ENCODE assay signal across 8 cellular contexts in the genomic region with DNA sequence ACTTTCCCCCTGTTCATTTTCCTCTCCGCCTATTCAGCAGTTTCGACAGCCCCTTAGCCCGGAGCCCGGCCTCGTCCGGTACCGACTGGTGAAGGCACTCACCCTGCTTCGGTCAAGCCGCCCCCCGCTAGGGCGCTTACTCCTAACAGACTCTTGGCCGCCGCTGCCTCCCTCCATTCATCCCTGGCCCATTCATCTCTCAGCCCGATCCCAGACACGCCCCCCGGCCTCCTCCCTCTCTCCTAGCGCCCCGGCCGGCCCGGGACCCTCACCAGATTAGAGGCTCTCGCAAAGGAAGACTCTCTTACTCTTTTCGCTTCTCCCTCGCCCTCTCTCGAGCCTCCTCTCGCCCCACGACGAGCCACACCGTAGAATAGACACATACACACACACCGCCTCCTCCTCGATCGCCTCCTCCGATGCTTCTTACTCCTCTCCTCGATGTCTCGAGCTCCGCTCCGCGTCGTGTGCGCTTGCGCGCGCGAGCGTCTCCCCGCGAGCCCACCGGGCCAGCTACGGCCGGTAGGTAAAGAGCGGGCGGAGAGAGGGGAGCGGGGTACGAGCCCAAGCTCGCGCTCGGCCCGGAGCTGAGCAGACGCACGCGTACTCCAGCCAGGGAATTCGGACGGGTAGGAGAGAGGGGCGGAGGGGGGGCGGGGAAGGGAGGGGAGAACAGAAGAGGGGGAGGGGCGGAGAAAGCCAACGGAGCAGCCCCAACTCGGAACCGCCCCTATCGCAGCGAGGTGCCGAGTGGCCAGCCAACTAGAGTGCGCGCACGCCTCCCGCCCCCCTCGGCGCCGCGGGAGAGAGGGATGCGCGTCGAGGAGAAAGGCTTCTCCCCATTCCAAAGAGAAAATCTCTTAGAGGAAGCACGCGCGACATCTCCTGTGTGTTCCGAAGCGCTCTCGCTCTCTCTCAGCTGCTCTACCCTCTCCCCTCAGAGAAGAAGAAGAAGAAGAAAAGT. TPM values are rescaled to one million over a fixed set of nuclear protein-coding genes. Genes with fewer than 3 reads are reported as not detected.
DNase-seq lines count a peak whose midpoint lies in the region; ATAC-seq, FAIRE-seq and TF ChIP-seq lines count a peak whose summit lies in the region.

A gene (minus strand): TSS at position 633 of the 964 bp plus-strand sequence.

- no peak within 1 kb of the TSS for H3K27ac ChIP-seq in HepG2 (ENCODE audit: extremely low read length, insufficient read depth, low read length)

- no peak for FAIRE-seq in HepG2 (lab: Jason Lieb, UNC)

- no peaks in the 10 kb centered on the region for H4K20me1 ChIP-seq in HepG2 (ENCODE audit: insufficient read depth, low read length)

- DNase-seq in ELF-1 (ENCODE audit: low read depth, low spot score) = peak; percentile 97
- DNase-seq in NCI-H2171 treated with DMSO at 0.1 percent for 48 hours (lab: John Stamatoyannopoulos, UW) = peak; percentile 82
- DNase-seq in activated CD4-positive, alpha-beta memory T cell treated with anti-CD3 and anti-CD28 coated beads, Interleukin-2, amount 10 ng/mL, durations not matched to agents 7 days and 5 days = peak; percentile 16
- DNase-seq in effector CD8-positive, alpha-beta T cell (lab: John Stamatoyannopoulos, UW) = peak; percentile 4
- peak; percentile 0 for DNase-seq in HepG2 (ENCODE audit: low spot score)
- peak; percentile 10 to 21 for DNase-seq in stimulated activated CD4-positive, alpha-beta T cell treated with anti-CD3 and anti-CD28 coated beads, Interleukin-15, amount 100 ng/mL, for 48 hours (ENCODE audit: low read depth in 2 of 2)

- no peak for TF ChIP-seq POLR2A in HepG2 (IDR thresholded peaks at IDR 0.05; ENCODE audit: insufficient read depth in 1 of 2, low read depth in 2 of 2, low read length in 2 of 2)

- H3K4me3 ChIP-seq in HepG2 (replicated peaks in 1 of 3; ENCODE audit: insufficient read depth in 1 of 3, low read depth in 2 of 3, low read length in 3 of 3) = peak within 1 kb of the TSS; percentile 34 to 63 (median 54)

- no peak for TF ChIP-seq RAD21 in HepG2 (CRISPR knock-in tag; IDR thresholded peaks at IDR 0.05)

- H3K27ac Mint-ChIP-seq in activated CD4-positive, alpha-beta memory T cell treated with anti-CD3 and anti-CD28 coated beads, Interleukin-2, amount 10 ng/mL, durations not matched to agents 7 days and 5 days = no peak within 1 kb of the TSS

- BruUV-seq in HepG2 (replicated peaks; lab: Mats Ljungman, UMichigan) = no TSS peak

- TF ChIP-seq EP300 in HepG2 (IDR thresholded peaks at IDR 0.05; ENCODE audit: low read depth in 2 of 2, low read length in 2 of 2) = no peak
- TF ChIP-seq EP300 in HepG2 (CRISPR knock-in tag; IDR thresholded peaks at IDR 0.05; ENCODE audit: borderline replicate concordance) = no peak

- H3K4me2 ChIP-seq in HepG2 (ENCODE audit: low read depth, low read length) = peak within 1 kb of the TSS; percentile 77

- no peaks in the 10 kb centered on the region for H3K79me2 ChIP-seq in HepG2 (ENCODE audit: insufficient read depth, low read length)

- H2AFZ ChIP-seq in HepG2 (ENCODE audit: low read length) = no peak within 1 kb of the TSS

- H3K4me3 Mint-ChIP-seq in activated CD4-positive, alpha-beta memory T cell treated with anti-CD3 and anti-CD28 coated beads, Interleukin-2, amount 10 ng/mL, durations not matched to agents 7 days and 5 days = peak within 1 kb of the TSS; percentile 61

- H3K9me3 ChIP-seq in HepG2 (ENCODE audit: low read length) = no peaks in the 10 kb centered on the region

- H3K9ac ChIP-seq in HepG2 (ENCODE audit: insufficient read depth, low read depth, low read length) = no peak within 1 kb of the TSS

- no peaks in the 10 kb centered on the region for H3K36me3 Mint-ChIP-seq in activated CD4-positive, alpha-beta memory T cell treated with anti-CD3 and anti-CD28 coated beads, Interleukin-2, amount 10 ng/mL, durations not matched to agents 7 days and 5 days (ENCODE audit: low read depth)

- H3K4me1 Mint-ChIP-seq in activated CD4-positive, alpha-beta memory T cell treated with anti-CD3 and anti-CD28 coated beads, Interleukin-2, amount 10 ng/mL, durations not matched to agents 7 days and 5 days = peaks cover 19% of the 10 kb centered on the region

- CTCF ChIA-PET in activated CD4-positive, alpha-beta memory T cell treated with anti-CD3 and anti-CD28 coated beads, Interleukin-2, amount 10 ng/mL, durations not matched to agents 7 days and 5 days (lab: Charles Lee) = no interaction called here
- CTCF ChIA-PET in HepG2 (lab: Yijun Ruan, JAX; ENCODE audit: low intra/inter-chr PET ratio, low total read pairs) = no interaction called here

- 2% methylated on average over 29 of the region's 88 CpGs for WGBS in HepG2 (ENCODE audit: low lambda C conversion rate)

- ATAC-seq in HepG2 (peak; percentile 91), HG03095 (IDR thresholded peaks at IDR 0.05; ENCODE audit: unreplicated experiment) (no peak), HG02759 (IDR thresholded peaks at IDR 0.05; ENCODE audit: unreplicated experiment) (no peak)

- no peaks in the 10 kb centered on the region for H3K9me3 Mint-ChIP-seq in activated CD4-positive, alpha-beta memory T cell treated with anti-CD3 and anti-CD28 coated beads, Interleukin-2, amount 10 ng/mL, durations not matched to agents 7 days and 5 days

- peaks cover 43% of the 10 kb centered on the region for H3K27me3 Mint-ChIP-seq in activated CD4-positive, alpha-beta memory T cell treated with anti-CD3 and anti-CD28 coated beads, Interleukin-2, amount 10 ng/mL, durations not matched to agents 7 days and 5 days

- H3K4me1 ChIP-seq in HepG2 (ENCODE audit: insufficient read depth, low read length) = 0 out of 2 replicates have a peak, but pooled peaks cover 6% of the 10 kb centered on the region

- intact Hi-C loops in HepG2 (cut with micrococcal nuclease; ENCODE audit: unreplicated experiment) = no loop called here

- TF ChIP-seq CTCF in HepG2 (CRISPR knock-in tag; IDR thresholded peaks at IDR 0.05) = no peak

- POLR2A ChIA-PET in activated CD4-positive, alpha-beta memory T cell treated with anti-CD3 and anti-CD28 coated beads, Interleukin-2, amount 10 ng/mL, durations not matched to agents 7 days and 5 days (lab: Charles Lee) = no interaction called here
- POLR2A ChIA-PET in HepG2 (lab: Yijun Ruan, JAX) = no interaction called here

- in situ Hi-C loops in HepG2 (cut with HindIII; ENCODE audit: extremely low pct_ligation_motif_present, low pct_unique_long_range_greater_than_20kb) = no loop called here

- H3K36me3 ChIP-seq in HepG2 (replicated peaks in 1 of 2; ENCODE audit: control insufficient read depth in 1 of 2, insufficient read depth in 2 of 2, low read length in 2 of 2) = no peaks in the 10 kb centered on the region

- H3K27me3 ChIP-seq in HepG2 (ENCODE audit: control insufficient read depth in 1 of 2, insufficient read depth in 2 of 2, low read length in 2 of 2) = peaks cover 1 to 10% of the 10 kb centered on the region in 2 experiments; a peak in 2 of 5 replicates

TF ChIP-seq in HepG2, 621 proteins besides CTCF, POLR2A, EP300 and RAD21:
- TF ChIP-seq HNRNPLL (IDR thresholded peaks at IDR 0.05; ENCODE audit: low read depth, low read length, poor library complexity, severe bottlenecking) = peak; percentile 58
- TF ChIP-seq, protein P1, sequence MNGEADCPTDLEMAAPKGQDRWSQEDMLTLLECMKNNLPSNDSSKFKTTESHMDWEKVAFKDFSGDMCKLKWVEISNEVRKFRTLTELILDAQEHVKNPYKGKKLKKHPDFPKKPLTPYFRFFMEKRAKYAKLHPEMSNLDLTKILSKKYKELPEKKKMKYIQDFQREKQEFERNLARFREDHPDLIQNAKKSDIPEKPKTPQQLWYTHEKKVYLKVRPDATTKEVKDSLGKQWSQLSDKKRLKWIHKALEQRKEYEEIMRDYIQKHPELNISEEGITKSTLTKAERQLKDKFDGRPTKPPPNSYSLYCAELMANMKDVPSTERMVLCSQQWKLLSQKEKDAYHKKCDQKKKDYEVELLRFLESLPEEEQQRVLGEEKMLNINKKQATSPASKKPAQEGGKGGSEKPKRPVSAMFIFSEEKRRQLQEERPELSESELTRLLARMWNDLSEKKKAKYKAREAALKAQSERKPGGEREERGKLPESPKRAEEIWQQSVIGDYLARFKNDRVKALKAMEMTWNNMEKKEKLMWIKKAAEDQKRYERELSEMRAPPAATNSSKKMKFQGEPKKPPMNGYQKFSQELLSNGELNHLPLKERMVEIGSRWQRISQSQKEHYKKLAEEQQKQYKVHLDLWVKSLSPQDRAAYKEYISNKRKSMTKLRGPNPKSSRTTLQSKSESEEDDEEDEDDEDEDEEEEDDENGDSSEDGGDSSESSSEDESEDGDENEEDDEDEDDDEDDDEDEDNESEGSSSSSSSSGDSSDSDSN (CRISPR knock-in tag; IDR thresholded peaks at IDR 0.05) = peak; percentile 32; the same call in 1 of the 2 replicates
- no peak for TF ChIP-seq KDM1A (CRISPR knock-in tag; IDR thresholded peaks at IDR 0.05)

RNA-seq across cellular contexts. Expression of the gene that starts here (rescaled TPM):
- total RNA-seq in activated CD4-positive, alpha-beta memory T cell treated with anti-CD3 and anti-CD28 coated beads, Interleukin-2, amount 10 ng/mL, durations not matched to agents 7 days and 5 days = under 1 TPM; 0.13 to 0.50 TPM
- 0.62 and 1.2 TPM in 2 replicates for total RNA-seq in HepG2 (2016; rRNA removed; fragmentation: Illumina TruSeq; extraction: Trizol)
- total RNA-seq in HepG2 (2016; cell fraction: cytosol; rRNA removed; fragmentation: Illumina TruSeq; extraction: Trizol; ENCODE audit: low read depth) = 0.18 and 0.20 TPM in 2 replicates
- total RNA-seq in HepG2 (2016; cell fraction: insoluble cytoplasmic fraction; rRNA removed; fragmentation: Illumina TruSeq; extraction: Trizol) = 0.61 and 1.1 TPM in 2 replicates
- 0.24 and 0.31 TPM in 2 replicates for total RNA-seq in HepG2 (2016; cell fraction: membrane; rRNA removed; fragmentation: Illumina TruSeq; extraction: Trizol)
- 0.56 and 0.71 TPM in 2 replicates for total RNA-seq in HepG2 (2016; cell fraction: nucleus; rRNA removed; fragmentation: Illumina TruSeq; extraction: Trizol)
- polyA plus RNA-seq in HepG2 (2011; rRNA removed) = 0.12 and 0.14 TPM in 2 replicates
- 0.05 and 0.09 TPM in 2 replicates for polyA plus RNA-seq in HepG2 (2011; cell fraction: cytosol; rRNA removed)
- 0.11 and 0.29 TPM in 2 replicates for polyA plus RNA-seq in HepG2 (2011; cell fraction: nucleus; rRNA removed)
- 0.07 and 0.11 TPM in 2 replicates for polyA plus RNA-seq in HepG2 (2012)
- 0.01 TPM in 2 replicates for polyA plus RNA-seq in HepG2 (2016; cell fraction: cytosol; fragmentation: Illumina TruSeq; extraction: Trizol; ENCODE audit: low read depth)
- 0.29 TPM in 2 replicates for polyA plus RNA-seq in HepG2 (2016; cell fraction: insoluble cytoplasmic fraction; fragmentation: Illumina TruSeq; extraction: Trizol; ENCODE audit: low read depth)
- polyA plus RNA-seq in HepG2 (2016; cell fraction: membrane; fragmentation: Illumina TruSeq; extraction: Trizol; ENCODE audit: low read depth) = 0.05 and 0.09 TPM in 2 replicates
- 0.49 and 0.51 TPM in 2 replicates for polyA plus RNA-seq in HepG2 (2016; cell fraction: nucleus; fragmentation: Illumina TruSeq; extraction: Trizol; ENCODE audit: insufficient read depth, low read depth)
- polyA minus RNA-seq in HepG2 (2011; rRNA and poly(A)+ RNA removed; ENCODE audit: low replicate concordance) = 0.02 and 0.08 TPM in 2 replicates
- polyA minus RNA-seq in HepG2 (2011; cell fraction: cytosol; rRNA and poly(A)+ RNA removed) = 0.09 and 0.30 TPM in 2 replicates
- polyA minus RNA-seq in HepG2 (2011; cell fraction: nucleus; rRNA and poly(A)+ RNA removed) = 0.39 and 0.99 TPM in 2 replicates

Comparison
In these comparisons a context has a peak if more than half of its experiments do, and no peak if none do; other contexts are left out.
1. Peak in DNase-seq in activated CD4-positive, alpha-beta memory T cell treated with anti-CD3 and anti-CD28 coated beads, Interleukin-2, amount 10 ng/mL, durations not matched to agents 7 days and 5 days; RNA of the gene not detected or under 1 TPM.
2. DNase-seq: peak in every context shown above with its lines; median percentile 97 in ELF-1; 82 in NCI-H2171 treated with DMSO at 0.1 percent for 48 hours; 16 in activated CD4-positive, alpha-beta memory T cell treated with anti-CD3 and anti-CD28 coated beads, Interleukin-2, amount 10 ng/mL, durations not matched to agents 7 days and 5 days; 16 in stimulated activated CD4-positive, alpha-beta T cell treated with anti-CD3 and anti-CD28 coated beads, Interleukin-15, amount 100 ng/mL, for 48 hours; 4 in effector CD8-positive, alpha-beta T cell; 0 in HepG2.